ENCODE assay signal across 20 cellular contexts in the genomic region with DNA sequence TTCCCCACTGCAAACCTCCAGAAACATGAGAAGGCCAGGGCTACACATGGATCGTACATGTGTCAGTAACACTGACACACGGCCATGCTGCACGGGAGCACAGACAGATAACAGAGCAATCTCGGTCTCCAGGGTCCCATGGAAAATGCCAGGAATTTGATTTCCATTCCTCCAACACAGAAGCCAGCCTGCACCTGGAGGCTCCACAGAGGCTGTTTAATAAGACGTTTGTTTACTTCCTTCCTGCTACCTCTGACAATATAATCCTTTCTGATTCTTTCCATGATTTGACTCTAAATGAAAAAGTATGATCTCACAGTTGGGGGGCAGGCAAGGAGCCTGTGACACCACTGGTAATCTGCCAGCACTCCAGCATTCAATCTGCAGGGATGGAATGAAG.
"Had no signal": no experiment of that assay in that cellular context is flagged by ENCODE, and none has a peak within 500 bp of the region (broad histone marks: within the 10 kb centered on the region; RNA-seq: fewer than 3 reads in every experiment).

No MANE protein-coding gene starts in this region.

- H3K9me3 ChIP-seq: prostate gland, transverse colon had no signal

- H3K4me3 Mint-ChIP-seq: activated CD4-positive, alpha-beta memory T cell treated with anti-CD3 and anti-CD28 coated beads, Interleukin-2, amount 10 ng/mL, durations not matched to agents 7 days and 5 days; activated CD4-positive, alpha-beta T cell treated with anti-CD3 and anti-CD28 coated beads, Interleukin-2, amount 10 ng/mL, durations not matched to agents 24 days and 14 days; activated naive CD4-positive, alpha-beta T cell treated with anti-CD3 and anti-CD28 coated beads, Interleukin-2, amount 10 ng/mL, durations not matched to agents 7 days and 5 days; activated T-cell treated with anti-CD3 and anti-CD28 coated beads, Interleukin-2, amount 50 U/mL, for 72 hours; effector memory CD8-positive, alpha-beta T cell; stimulated activated naive B cell treated with anti-CD40 and anti-IgM and Interleukin-4, amounts not matched to agents 10 μg/mL and 1 μg/mL and 100 μg/mL, for 72 hours had no signal

- DNase-seq: activated CD4-positive, alpha-beta memory T cell treated with anti-CD3 and anti-CD28 coated beads, Interleukin-2, amount 10 ng/mL, durations not matched to agents 7 days and 5 days; activated CD4-positive, alpha-beta T cell treated with anti-CD3 and anti-CD28 coated beads, Interleukin-2, amount 10 ng/mL, durations not matched to agents 24 days and 14 days; activated effector memory CD4-positive, alpha-beta T cell treated with anti-CD3 and anti-CD28 coated beads, Interleukin-2, amount 50 U/mL, for 16 hours; activated naive CD4-positive, alpha-beta T cell treated with anti-CD3 and anti-CD28 coated beads, Interleukin-2, amount 10 ng/mL, durations not matched to agents 7 days and 5 days; activated T-cell treated with anti-CD3 and anti-CD28 coated beads, Interleukin-2, amount 50 U/mL, for 72 hours; brain microvascular endothelial cell; caudate nucleus; effector memory CD8-positive, alpha-beta T cell; foreskin melanocyte; glutamatergic neuron; kidney glomerular epithelial cell; left ventricle myocardium superior; mammary epithelial cell; stimulated activated CD4-positive, alpha-beta T cell treated with anti-CD3 and anti-CD28 coated beads, Interleukin-2, amount 100 ng/mL, for 48 hours; stimulated activated CD8-positive, alpha-beta memory T cell treated with anti-CD3 and anti-CD28 coated beads, Interleukin-4, amount 100 ng/mL, for 48 hours; stimulated activated naive B cell treated with anti-CD40 and anti-IgM and Interleukin-4, amounts not matched to agents 10 μg/mL and 1 μg/mL and 100 μg/mL, for 72 hours; T-helper 2 cell; transverse colon had no signal

- H3K27ac ChIP-seq: brain microvascular endothelial cell, hepatocyte, prostate gland, transverse colon had no signal

- H3K4me1 ChIP-seq: prostate gland, transverse colon had no signal

- H3K27ac Mint-ChIP-seq: activated CD4-positive, alpha-beta memory T cell treated with anti-CD3 and anti-CD28 coated beads, Interleukin-2, amount 10 ng/mL, durations not matched to agents 7 days and 5 days; activated CD4-positive, alpha-beta T cell treated with anti-CD3 and anti-CD28 coated beads, Interleukin-2, amount 10 ng/mL, durations not matched to agents 24 days and 14 days; activated naive CD4-positive, alpha-beta T cell treated with anti-CD3 and anti-CD28 coated beads, Interleukin-2, amount 10 ng/mL, durations not matched to agents 7 days and 5 days; activated T-cell treated with anti-CD3 and anti-CD28 coated beads, Interleukin-2, amount 50 U/mL, for 72 hours; effector memory CD8-positive, alpha-beta T cell; stimulated activated naive B cell treated with anti-CD40 and anti-IgM and Interleukin-4, amounts not matched to agents 10 μg/mL and 1 μg/mL and 100 μg/mL, for 72 hours had no signal

- H3K4me1 Mint-ChIP-seq: activated CD4-positive, alpha-beta memory T cell treated with anti-CD3 and anti-CD28 coated beads, Interleukin-2, amount 10 ng/mL, durations not matched to agents 7 days and 5 days; activated CD4-positive, alpha-beta T cell treated with anti-CD3 and anti-CD28 coated beads, Interleukin-2, amount 10 ng/mL, durations not matched to agents 24 days and 14 days; activated naive CD4-positive, alpha-beta T cell treated with anti-CD3 and anti-CD28 coated beads, Interleukin-2, amount 10 ng/mL, durations not matched to agents 7 days and 5 days; stimulated activated naive B cell treated with anti-CD40 and anti-IgM and Interleukin-4, amounts not matched to agents 10 μg/mL and 1 μg/mL and 100 μg/mL, for 72 hours had no signal

- H3K9me3 Mint-ChIP-seq: activated CD4-positive, alpha-beta T cell treated with anti-CD3 and anti-CD28 coated beads, Interleukin-2, amount 10 ng/mL, durations not matched to agents 24 days and 14 days had no signal

- H2AFZ ChIP-seq: hepatocyte had no signal

- H3K4me2 ChIP-seq: hepatocyte had no signal

- H3K4me3 ChIP-seq: hepatocyte, prostate gland, transverse colon had no signal

- H3K79me2 ChIP-seq: hepatocyte had no signal

- H3K36me3 ChIP-seq: brain microvascular endothelial cell, prostate gland, transverse colon had no signal

- H3K27me3 ChIP-seq: brain microvascular endothelial cell, hepatocyte, transverse colon had no signal

- H3K36me3 Mint-ChIP-seq: activated naive CD4-positive, alpha-beta T cell treated with anti-CD3 and anti-CD28 coated beads, Interleukin-2, amount 10 ng/mL, durations not matched to agents 7 days and 5 days; stimulated activated naive B cell treated with anti-CD40 and anti-IgM and Interleukin-4, amounts not matched to agents 10 μg/mL and 1 μg/mL and 100 μg/mL, for 72 hours had no signal

- H3K27me3 Mint-ChIP-seq: activated CD4-positive, alpha-beta memory T cell treated with anti-CD3 and anti-CD28 coated beads, Interleukin-2, amount 10 ng/mL, durations not matched to agents 7 days and 5 days; activated CD4-positive, alpha-beta T cell treated with anti-CD3 and anti-CD28 coated beads, Interleukin-2, amount 10 ng/mL, durations not matched to agents 24 days and 14 days; activated naive CD4-positive, alpha-beta T cell treated with anti-CD3 and anti-CD28 coated beads, Interleukin-2, amount 10 ng/mL, durations not matched to agents 7 days and 5 days; effector memory CD8-positive, alpha-beta T cell; stimulated activated naive B cell treated with anti-CD40 and anti-IgM and Interleukin-4, amounts not matched to agents 10 μg/mL and 1 μg/mL and 100 μg/mL, for 72 hours had no signal
